11 cellular contexts compared by ENCODE assay signal in the genomic region with DNA sequence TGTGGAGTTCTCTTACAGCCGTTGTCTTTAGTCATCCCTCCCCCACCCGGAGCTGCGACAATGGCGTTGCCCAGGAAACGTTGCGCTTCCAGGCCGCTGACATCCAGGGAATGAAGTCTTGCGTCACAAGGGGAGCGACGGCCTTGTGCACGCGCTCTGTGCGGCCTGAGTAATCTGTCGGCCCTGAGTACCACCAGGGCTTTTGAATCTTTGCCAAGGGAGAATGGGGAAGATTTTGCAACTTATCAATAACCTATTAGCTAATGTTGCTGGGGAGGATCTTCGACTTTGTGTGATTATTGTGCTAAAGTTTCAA. TPM values are rescaled to one million over a fixed set of nuclear protein-coding genes. Genes with fewer than 3 reads are reported as not detected.
DNase-seq lines count a peak whose midpoint lies in the region; ATAC-seq and TF ChIP-seq lines count a peak whose summit lies in the region.
"Had no signal": no experiment of that assay in that cellular context is flagged by ENCODE, and none has a peak within 500 bp of the region (broad histone marks: within the 10 kb centered on the region; RNA-seq: fewer than 3 reads in every experiment).

A gene (minus strand): TSS at position 62 of the 316 bp plus-strand sequence. CDS start 360 bp downstream, outside the sequence.

- H3K9me3 ChIP-seq in Caco-2 = no peaks in the 10 kb centered on the region

- H3K27me3 ChIP-seq in Caco-2 (replicated peaks; ENCODE audit: control insufficient read depth, insufficient read depth, low read length) = no peaks in the 10 kb centered on the region

- peak within 1 kb of the TSS; percentile 57 for H3K4me3 ChIP-seq in Caco-2 (ENCODE audit: low read depth, low read length)
- H3K4me3 ChIP-seq in fibroblast of pulmonary artery (replicated peaks; ENCODE audit: low read depth, low read length) = peak within 1 kb of the TSS; percentile 37
- peak within 1 kb of the TSS; percentile 35 for H3K4me3 ChIP-seq in retinal pigment epithelial cell (ENCODE audit: low read length)

- CTCF ChIA-PET in Caco-2 (lab: Charles Lee) (interaction anchor here (1.5 to 2.1 kb wide), 5 partner anchors 16 to 324 kb away, joined by 3 to 16 read pairs (median 6); a partner anchor contains a TSS), activated B cell treated with CpG ODN at 0.5 μM for 24 hours (lab: Charles Lee) (interaction anchor here (0.6 to 2.6 kb wide), 4 partner anchors 59 to 91 kb away, joined by 3 to 10 read pairs (median 4); a partner anchor contains a TSS)

- H3K27me3 Mint-ChIP-seq in Caco-2 (ENCODE audit: insufficient read depth, unreplicated experiment) (no peaks in the 10 kb centered on the region), activated B cell treated with CpG ODN at 0.5 μM for 24 hours (no peaks in the 10 kb centered on the region)

- TF ChIP-seq CTCF in Caco-2 (IDR thresholded peaks at IDR 0.05; ENCODE audit: insufficient read depth in 1 of 2, low read depth in 1 of 2, low read length in 1 of 2, severe bottlenecking in 1 of 2, unreplicated experiment in 1 of 2) = no peak
- TF ChIP-seq CTCF in activated B cell treated with CpG ODN at 0.5 μM for 24 hours (IDR thresholded peaks at IDR 0.05) = no peak
- TF ChIP-seq CTCF in fibroblast of pulmonary artery (IDR thresholded peaks at IDR 0.05; ENCODE audit: low read length, missing control alignments) = no peak
- TF ChIP-seq CTCF in retinal pigment epithelial cell (conservative IDR thresholded peaks at IDR 0.05; ENCODE audit: low read depth, low read length) = no peak

- H3K9me3 Mint-ChIP-seq in Caco-2 (ENCODE audit: unreplicated experiment) (peaks cover 9% of the 10 kb centered on the region), activated B cell treated with CpG ODN at 0.5 μM for 24 hours (peaks cover 13% of the 10 kb centered on the region)

- H3K4me1 ChIP-seq in Caco-2 = peaks cover 7% of the 10 kb centered on the region

- BruUV-seq in Caco-2 (replicated peaks; lab: Mats Ljungman, UMichigan) = TSS peak; percentile 65

- H3K4me1 Mint-ChIP-seq in Caco-2 (ENCODE audit: low read depth, unreplicated experiment) (peaks cover 6% of the 10 kb centered on the region), activated B cell treated with CpG ODN at 0.5 μM for 24 hours (peaks cover 46% of the 10 kb centered on the region)

- peak within 1 kb of the TSS; percentile 73 for H3K4me3 Mint-ChIP-seq in Caco-2 (ENCODE audit: unreplicated experiment)
- peak within 1 kb of the TSS; percentile 84 for H3K4me3 Mint-ChIP-seq in activated B cell treated with CpG ODN at 0.5 μM for 24 hours
- H3K4me3 Mint-ChIP-seq: HFFc6 had no signal

- no peaks in the 10 kb centered on the region for H3K36me3 ChIP-seq in Caco-2 (ENCODE audit: control insufficient read depth, insufficient read depth, low read length)

- ATAC-seq in activated B cell treated with CpG ODN at 0.5 μM for 24 hours (ENCODE audit: low read depth) (no peak), HG02970 (IDR thresholded peaks at IDR 0.05; ENCODE audit: low FRiP score, unreplicated experiment) (no peak)

- H3K27ac Mint-ChIP-seq in Caco-2 (ENCODE audit: unreplicated experiment) = peak within 1 kb of the TSS; percentile 90
- H3K27ac Mint-ChIP-seq in activated B cell treated with CpG ODN at 0.5 μM for 24 hours = peak within 1 kb of the TSS; percentile 86
- H3K27ac Mint-ChIP-seq: HFFc6 had no signal

- intact Hi-C loops in Caco-2 (cut with micrococcal nuclease; ENCODE audit: unreplicated experiment) (loop anchor here (5.0 kb wide), 2 partner anchors 60 to 75 kb away; a partner anchor contains a TSS), activated B cell treated with CpG ODN at 0.5 μM for 24 hours (cut with micrococcal nuclease) (loop anchor here (5.0 kb wide), 2 partner anchors 65 to 220 kb away; no protein-coding TSS in a partner anchor)

- no peak for DNase-seq in Caco-2
- DNase-seq in activated B cell treated with CpG ODN at 0.5 μM for 24 hours = no peak
- DNase-seq in fibroblast of pulmonary artery (ENCODE audit: low read depth) = no peak
- no peak for DNase-seq in retinal pigment epithelial cell (ENCODE audit: low read depth)
- no peak for DNase-seq in dedifferentiated amniotic fluid mesenchymal stem cell (ENCODE audit: extremely low spot score)
- no peak for DNase-seq in GM03348 (ENCODE audit: low spot score)
- no peak for DNase-seq in A172 (ENCODE audit: low spot score)
- DNase-seq: activated effector memory CD4-positive, alpha-beta T cell treated with anti-CD3 and anti-CD28 coated beads, Interleukin-2, amount 50 U/mL, for 16 hours; HFFc6; SHP77 treated with DMSO at 0.1 percent for 48 hours had no signal

- POLR2A ChIA-PET in Caco-2 (lab: Charles Lee) = interaction anchor here (0.7 to 1.5 kb wide), 3 partner anchors 28 to 205 kb away, joined by 3 to 5 read pairs (median 3); a partner anchor contains a TSS
- POLR2A ChIA-PET in activated B cell treated with CpG ODN at 0.5 μM for 24 hours (lab: Charles Lee) = interaction anchor here (0.5 to 2.0 kb wide), 12 partner anchors 9 to 135 kb away, joined by 3 to 10 read pairs (median 4); a partner anchor contains a TSS

- H3K36me3 Mint-ChIP-seq in Caco-2 (ENCODE audit: insufficient read depth, unreplicated experiment) (peaks cover 13% of the 10 kb centered on the region), activated B cell treated with CpG ODN at 0.5 μM for 24 hours (ENCODE audit: low read depth) (peaks cover 8% of the 10 kb centered on the region)

RNA-seq across cellular contexts. Expression of the gene that starts here (rescaled TPM):
- total RNA-seq in Caco-2 (2022) (2.9 and 3.1 TPM in 2 replicates), activated B cell treated with CpG ODN at 0.5 μM for 24 hours (0.37 and 0.47 TPM in 2 replicates)
- not detected in 2 replicates for total RNA-seq in A172 (2014; rRNA removed; shearing (Covaris generic))
